ENCODE assay signal across 8 cellular contexts in the genomic region with DNA sequence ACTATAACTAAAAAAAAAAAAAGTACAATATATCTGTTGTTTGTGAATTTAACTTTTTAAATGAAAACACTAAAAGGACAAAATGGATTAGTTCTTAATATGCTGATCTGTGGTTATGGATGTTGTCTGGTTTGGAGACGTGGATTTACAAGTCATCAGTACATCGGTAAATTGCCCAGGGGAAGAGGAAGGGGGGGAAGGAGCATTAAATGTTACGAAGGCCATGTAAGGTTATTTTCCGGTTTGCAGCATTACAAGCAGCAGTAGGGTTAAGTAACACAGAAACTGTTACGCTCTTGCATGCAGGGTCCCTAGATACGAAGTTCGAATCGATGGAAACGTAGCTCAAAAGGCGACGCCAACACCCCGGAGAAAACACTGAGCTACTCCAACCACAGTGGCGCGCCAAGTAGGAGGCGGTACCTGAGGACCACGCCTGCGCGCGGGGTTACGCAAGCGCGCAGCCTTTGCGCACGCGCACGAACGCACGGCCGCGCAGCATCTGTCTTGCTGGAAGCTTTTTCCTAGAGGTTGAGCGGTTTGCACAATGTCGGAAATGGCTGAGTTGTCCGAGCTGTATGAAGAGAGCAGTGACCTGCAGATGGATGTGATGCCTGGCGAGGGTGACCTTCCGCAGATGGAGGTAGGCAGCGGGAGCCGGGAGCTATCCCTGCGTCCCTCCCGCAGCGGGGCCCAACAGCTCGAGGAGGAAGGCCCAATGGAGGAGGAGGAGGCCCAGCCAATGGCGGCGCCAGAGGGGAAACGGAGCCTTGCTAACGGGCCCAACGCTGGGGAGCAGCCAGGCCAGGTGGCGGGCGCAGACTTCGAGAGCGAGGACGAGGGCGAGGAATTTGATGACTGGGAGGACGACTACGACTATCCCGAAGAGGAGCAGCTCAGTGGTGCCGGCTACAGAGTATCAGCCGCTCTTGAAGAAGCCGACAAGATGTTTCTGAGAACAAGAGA. TPM values are rescaled to one million over a fixed set of nuclear protein-coding genes. Genes with fewer than 3 reads are reported as not detected.
DNase-seq lines count a peak whose midpoint lies in the region; ATAC-seq and TF ChIP-seq lines count a peak whose summit lies in the region.

A gene with protein sequence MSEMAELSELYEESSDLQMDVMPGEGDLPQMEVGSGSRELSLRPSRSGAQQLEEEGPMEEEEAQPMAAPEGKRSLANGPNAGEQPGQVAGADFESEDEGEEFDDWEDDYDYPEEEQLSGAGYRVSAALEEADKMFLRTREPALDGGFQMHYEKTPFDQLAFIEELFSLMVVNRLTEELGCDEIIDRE (plus strand): TSS at position 505 of the 966 bp plus-strand sequence. CDS start 43 bp downstream, at position 548.

- H3K4me1 ChIP-seq in esophagus (ENCODE audit: control insufficient read depth in 2 of 2, insufficient read depth in 2 of 2, low read length in 1 of 2) (no peaks in the 10 kb centered on the region), mucosa of stomach (ENCODE audit: control insufficient read depth, insufficient read depth, low read length) (peaks cover 6% of the 10 kb centered on the region)

- H3K36me3 ChIP-seq in esophagus (ENCODE audit: control insufficient read depth in 2 of 2, insufficient read depth in 2 of 2, low read length in 1 of 2): no peaks in the 10 kb centered on the region
- no peaks in the 10 kb centered on the region for H3K36me3 ChIP-seq in mucosa of stomach (ENCODE audit: control insufficient read depth, insufficient read depth, low read length)

- peak within 1 kb of the TSS; percentile 98 for H3K27ac Mint-ChIP-seq in activated T-cell treated with anti-CD3 and anti-CD28 coated beads, Interleukin-2, amount 50 U/mL, for 24 hours

- H3K27ac ChIP-seq in esophagus (ENCODE audit: low read depth in 2 of 2, low read length in 1 of 2): peak within 1 kb of the TSS; percentile 81 to 88

- peak; percentile 94 for ATAC-seq in GM21619 (IDR thresholded peaks at IDR 0.05; ENCODE audit: unreplicated experiment)

- peak within 1 kb of the TSS; percentile 87 for H3K9ac ChIP-seq in mucosa of stomach (ENCODE audit: low read length)

- H3K4me3 ChIP-seq in Jurkat, Clone E6-1 (ENCODE audit: low read length): peak within 1 kb of the TSS; percentile 88
- H3K4me3 ChIP-seq in esophagus (ENCODE audit: low read depth in 1 of 2, low read length in 2 of 2) (peak within 1 kb of the TSS; percentile 72 to 87), mucosa of stomach (ENCODE audit: low read length) (peak within 1 kb of the TSS; percentile 89)

- peak; percentile 59 for DNase-seq in DMS153 (lab: John Stamatoyannopoulos, UW)
- DNase-seq in Jurkat, Clone E6-1 (ENCODE audit: low read depth, low spot score): peak; percentile 96
- peak; percentile 95 for DNase-seq in activated T-cell treated with anti-CD3 and anti-CD28 coated beads, Interleukin-2, amount 50 U/mL, for 24 hours
- DNase-seq in stimulated activated CD8-positive, alpha-beta memory T cell treated with anti-CD3 and anti-CD28 coated beads, Interleukin-7, amount 100 ng/mL, for 24 hours (ENCODE audit: low read depth): peak; percentile 83

- peak within 1 kb of the TSS; percentile 99 for H3K4me3 Mint-ChIP-seq in activated T-cell treated with anti-CD3 and anti-CD28 coated beads, Interleukin-2, amount 50 U/mL, for 24 hours

- 0 to 1% methylated on average over 58 of the region's 58 CpGs for WGBS in esophagus, 2 donors

- peaks cover 2% of the 10 kb centered on the region for H3K9me3 Mint-ChIP-seq in activated T-cell treated with anti-CD3 and anti-CD28 coated beads, Interleukin-2, amount 50 U/mL, for 24 hours

- H3K9me3 ChIP-seq in esophagus (ENCODE audit: control insufficient read depth in 2 of 2, insufficient read depth in 1 of 2, low read depth in 1 of 2, low read length in 1 of 2) (no peaks in the 10 kb centered on the region), mucosa of stomach (ENCODE audit: control insufficient read depth, low read length) (no peaks in the 10 kb centered on the region)

- H3K4me1 Mint-ChIP-seq in activated T-cell treated with anti-CD3 and anti-CD28 coated beads, Interleukin-2, amount 50 U/mL, for 24 hours (ENCODE audit: low read depth): peaks cover 48% of the 10 kb centered on the region

- H3K27me3 ChIP-seq in esophagus (ENCODE audit: control insufficient read depth in 1 of 2, insufficient read depth in 2 of 2, low read length in 2 of 2) (no peaks in the 10 kb centered on the region), mucosa of stomach (ENCODE audit: control insufficient read depth, insufficient read depth, low read length) (no peaks in the 10 kb centered on the region)

- H3K27me3 Mint-ChIP-seq in activated T-cell treated with anti-CD3 and anti-CD28 coated beads, Interleukin-2, amount 50 U/mL, for 24 hours: peaks cover 18% of the 10 kb centered on the region

- peaks cover 33% of the 10 kb centered on the region for H3K36me3 Mint-ChIP-seq in activated T-cell treated with anti-CD3 and anti-CD28 coated beads, Interleukin-2, amount 50 U/mL, for 24 hours (ENCODE audit: low read depth)

TF ChIP-seq in PFSK-1, 5 proteins besides CTCF, POLR2A, EP300 and RAD21:
- TF ChIP-seq, protein P1, sequence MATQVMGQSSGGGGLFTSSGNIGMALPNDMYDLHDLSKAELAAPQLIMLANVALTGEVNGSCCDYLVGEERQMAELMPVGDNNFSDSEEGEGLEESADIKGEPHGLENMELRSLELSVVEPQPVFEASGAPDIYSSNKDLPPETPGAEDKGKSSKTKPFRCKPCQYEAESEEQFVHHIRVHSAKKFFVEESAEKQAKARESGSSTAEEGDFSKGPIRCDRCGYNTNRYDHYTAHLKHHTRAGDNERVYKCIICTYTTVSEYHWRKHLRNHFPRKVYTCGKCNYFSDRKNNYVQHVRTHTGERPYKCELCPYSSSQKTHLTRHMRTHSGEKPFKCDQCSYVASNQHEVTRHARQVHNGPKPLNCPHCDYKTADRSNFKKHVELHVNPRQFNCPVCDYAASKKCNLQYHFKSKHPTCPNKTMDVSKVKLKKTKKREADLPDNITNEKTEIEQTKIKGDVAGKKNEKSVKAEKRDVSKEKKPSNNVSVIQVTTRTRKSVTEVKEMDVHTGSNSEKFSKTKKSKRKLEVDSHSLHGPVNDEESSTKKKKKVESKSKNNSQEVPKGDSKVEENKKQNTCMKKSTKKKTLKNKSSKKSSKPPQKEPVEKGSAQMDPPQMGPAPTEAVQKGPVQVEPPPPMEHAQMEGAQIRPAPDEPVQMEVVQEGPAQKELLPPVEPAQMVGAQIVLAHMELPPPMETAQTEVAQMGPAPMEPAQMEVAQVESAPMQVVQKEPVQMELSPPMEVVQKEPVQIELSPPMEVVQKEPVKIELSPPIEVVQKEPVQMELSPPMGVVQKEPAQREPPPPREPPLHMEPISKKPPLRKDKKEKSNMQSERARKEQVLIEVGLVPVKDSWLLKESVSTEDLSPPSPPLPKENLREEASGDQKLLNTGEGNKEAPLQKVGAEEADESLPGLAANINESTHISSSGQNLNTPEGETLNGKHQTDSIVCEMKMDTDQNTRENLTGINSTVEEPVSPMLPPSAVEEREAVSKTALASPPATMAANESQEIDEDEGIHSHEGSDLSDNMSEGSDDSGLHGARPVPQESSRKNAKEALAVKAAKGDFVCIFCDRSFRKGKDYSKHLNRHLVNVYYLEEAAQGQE (IDR thresholded peaks at IDR 0.05; ENCODE audit: insufficient read depth in 1 of 2, low read depth in 2 of 2, low read length in 2 of 2): no peak
- peak; percentile 83 for TF ChIP-seq POLR2AphosphoS5 (IDR thresholded peaks at IDR 0.05; ENCODE audit: low read depth, low read length)
- TF ChIP-seq SIN3A (IDR thresholded peaks at IDR 0.05; ENCODE audit: borderline replicate concordance, insufficient read depth, low read length): no peak
- peak; percentile 36; the same call in 1 of the 2 replicates for TF ChIP-seq TAF1 (IDR thresholded peaks at IDR 0.05; ENCODE audit: borderline replicate concordance, insufficient read depth, low read length)
- TF ChIP-seq FOXP2 (optimal IDR thresholded peaks at IDR 0.05; ENCODE audit: borderline replicate concordance, extremely low read depth, extremely low read length, insufficient read depth): peak; percentile 85

RNA-seq across cellular contexts. Expression of the gene that starts here (rescaled TPM):
- polyA plus RNA-seq in Jurkat, Clone E6-1 (2012; ENCODE audit: insufficient read depth, insufficient read length): 132 TPM
- 173 TPM for polyA plus RNA-seq in PFSK-1 (2012; ENCODE audit: insufficient read length, low read depth)
- polyA plus RNA-seq in esophagus: 10 to 100 TPM; 41.7 to 54.2 TPM

Comparison
In these comparisons a context has a peak if more than half of its experiments do, and no peak if none do; other contexts are left out.
1. Peak in every context shown above with its lines: DNase-seq, ATAC-seq, H3K4me3 ChIP-seq and H3K27ac ChIP-seq.